In genomic region chr19:57888494-57889231, GRCh38 we compare ENCODE assay signal across 1 cellular context.
TF ChIP-seq lines count a peak whose summit lies in the region.

ZNF814 (minus strand) TSS chr19:57889037; CDS start chr19:57888802, 235 bp downstream.

TF ChIP-seq in WTC11, 78 proteins besides CTCF, POLR2A, EP300 and RAD21 (continued from another document):
- TF ChIP-seq AR (CRISPR knock-in tag; IDR thresholded peaks at IDR 0.05): no peak
- TF ChIP-seq CBFB (CRISPR knock-in tag; IDR thresholded peaks at IDR 0.05; ENCODE audit: low read depth): no peak
- TF ChIP-seq SOX15 (CRISPR knock-in tag; IDR thresholded peaks at IDR 0.05): no peak
- no peak for TF ChIP-seq E2F1 (CRISPR knock-in tag; IDR thresholded peaks at IDR 0.05)
- TF ChIP-seq TEAD4 (CRISPR knock-in tag; IDR thresholded peaks at IDR 0.05): no peak
- TF ChIP-seq NFYB (CRISPR knock-in tag; conservative IDR thresholded peaks at IDR 0.05; ENCODE audit: low read depth): peak; percentile 58
- TF ChIP-seq USF2 (CRISPR knock-in tag; IDR thresholded peaks at IDR 0.05): peak; percentile 95
- no peak for TF ChIP-seq MXD4 (CRISPR knock-in tag; IDR thresholded peaks at IDR 0.05; ENCODE audit: borderline replicate concordance)
- no peak for TF ChIP-seq ZNF423 (CRISPR knock-in tag; IDR thresholded peaks at IDR 0.05)
- TF ChIP-seq NR1H2 (CRISPR knock-in tag; IDR thresholded peaks at IDR 0.05): no peak
- no peak for TF ChIP-seq NFE2L1 (CRISPR knock-in tag; IDR thresholded peaks at IDR 0.05)
- no peak for TF ChIP-seq ZSCAN18 (CRISPR knock-in tag; IDR thresholded peaks at IDR 0.05)
- no peak for TF ChIP-seq SMAD4 (CRISPR knock-in tag; IDR thresholded peaks at IDR 0.05)
- TF ChIP-seq NFATC4 (CRISPR knock-in tag; IDR thresholded peaks at IDR 0.05): no peak
- TF ChIP-seq ZNF232 (CRISPR knock-in tag; IDR thresholded peaks at IDR 0.05): no peak
- TF ChIP-seq PRRX2 (CRISPR knock-in tag; IDR thresholded peaks at IDR 0.05): no peak
- no peak for TF ChIP-seq AFF4 (CRISPR knock-in tag; IDR thresholded peaks at IDR 0.05; ENCODE audit: borderline replicate concordance)
- peak; percentile 70; the same call in 1 of the 2 replicates for TF ChIP-seq MYBL2 (CRISPR knock-in tag; IDR thresholded peaks at IDR 0.05)
- TF ChIP-seq HMGXB4 (CRISPR knock-in tag; IDR thresholded peaks at IDR 0.05): peak; percentile 15; the same call in 1 of the 2 replicates
- no peak for TF ChIP-seq IRF2 (CRISPR knock-in tag; IDR thresholded peaks at IDR 0.05; ENCODE audit: borderline replicate concordance, low read depth)
